Comparison of ENCODE assay signal across 1 cellular context in genomic region chr9:114504341-114505186, GRCh38.
TF ChIP-seq lines count a peak whose summit lies in the region.

No MANE protein-coding gene starts in this region.

TF ChIP-seq in K562, 482 proteins besides CTCF, POLR2A, EP300 and RAD21 (continued from another document and continues in another):
- no peak for TF ChIP-seq HOMEZ (CRISPR knock-in tag; IDR thresholded peaks at IDR 0.05)
- TF ChIP-seq ZNF449 (CRISPR knock-in tag; IDR thresholded peaks at IDR 0.05) = no peak
- TF ChIP-seq FOXK2 (conservative IDR thresholded peaks at IDR 0.05 in 1 of 2, IDR thresholded peaks at IDR 0.05 in 1 of 2; ENCODE audit: low read depth in 2 of 2) = no peak
- no peak for TF ChIP-seq HNRNPK (IDR thresholded peaks at IDR 0.05; ENCODE audit: low read depth, low read length, poor library complexity, severe bottlenecking)
- peak; percentile 34; the same call in 1 of the 2 replicates for TF ChIP-seq PHF8 (IDR thresholded peaks at IDR 0.05; ENCODE audit: borderline replicate concordance, low read length)
- no peak for TF ChIP-seq ZNF408 (CRISPR knock-in tag; IDR thresholded peaks at IDR 0.05; ENCODE audit: low read depth)
- TF ChIP-seq CREB3 (tag; conservative IDR thresholded peaks at IDR 0.05; ENCODE audit: low read depth) = no peak
- TF ChIP-seq PCBP1 (IDR thresholded peaks at IDR 0.05; ENCODE audit: low read depth, low read length, poor library complexity, severe bottlenecking) = peak; percentile 63
- no peak for TF ChIP-seq CCAR2 (IDR thresholded peaks at IDR 0.05; ENCODE audit: low read depth, low read length)
- TF ChIP-seq KHSRP (IDR thresholded peaks at IDR 0.05) = no peak
- no peak for TF ChIP-seq SMARCE1 (IDR thresholded peaks at IDR 0.05)
- no peak for TF ChIP-seq ZBTB11 (CRISPR knock-in tag; IDR thresholded peaks at IDR 0.05)
- TF ChIP-seq IRF2 (CRISPR knock-in tag; IDR thresholded peaks at IDR 0.05) = peak; percentile 92
- TF ChIP-seq SMAD4 (CRISPR knock-in tag; conservative IDR thresholded peaks at IDR 0.05) = peak; percentile 73
- peak; percentile 31 for TF ChIP-seq NCOA6 (IDR thresholded peaks at IDR 0.05)
- TF ChIP-seq NR1H2 (CRISPR knock-in tag; IDR thresholded peaks at IDR 0.05) = 0 out of 2 replicates have a peak, but pooled peaks have one; percentile 43
- no peak for TF ChIP-seq NFE2L1 (tag; IDR thresholded peaks at IDR 0.05; ENCODE audit: borderline replicate concordance, low read depth)
- no peak for TF ChIP-seq SMARCB1 (IDR thresholded peaks at IDR 0.05; ENCODE audit: insufficient read length, low read depth)
- no peak for TF ChIP-seq ZFP30 (CRISPR knock-in tag; IDR thresholded peaks at IDR 0.05; ENCODE audit: borderline replicate concordance)
- no peak for TF ChIP-seq HBP1 (CRISPR knock-in tag; IDR thresholded peaks at IDR 0.05)
- no peak for TF ChIP-seq ZNF197 (CRISPR knock-in tag; IDR thresholded peaks at IDR 0.05; ENCODE audit: low read depth)
- no peak for TF ChIP-seq SIX5 (IDR thresholded peaks at IDR 0.05; ENCODE audit: borderline replicate concordance in 1 of 2, insufficient read depth in 1 of 2, low read depth in 1 of 2, low read length in 2 of 2)
- no peak for TF ChIP-seq CAMTA2 (CRISPR knock-in tag; conservative IDR thresholded peaks at IDR 0.05)
- TF ChIP-seq ARID3A (IDR thresholded peaks at IDR 0.05; ENCODE audit: borderline replicate concordance, low read depth, low read length) = no peak
- no peak for TF ChIP-seq CBX2 (IDR thresholded peaks at IDR 0.05; ENCODE audit: insufficient read depth, low read length, poor library complexity, severe bottlenecking)
- TF ChIP-seq MAFG (tag; conservative IDR thresholded peaks at IDR 0.05) = no peak
- no peak for TF ChIP-seq FOXM1 (IDR thresholded peaks at IDR 0.05; ENCODE audit: low read depth)
- peak; percentile 90; the same call in 1 of the 2 replicates for TF ChIP-seq FOXM1 (CRISPR knock-in tag; IDR thresholded peaks at IDR 0.05; ENCODE audit: low read depth)
- no peak for TF ChIP-seq MCM3 (IDR thresholded peaks at IDR 0.05)
- peak; percentile 66 for TF ChIP-seq HNRNPL (IDR thresholded peaks at IDR 0.05; ENCODE audit: low read depth, low read length)
- TF ChIP-seq SMARCC2 (IDR thresholded peaks at IDR 0.05; ENCODE audit: low read depth) = no peak
- no peak for TF ChIP-seq ZNF830 (CRISPR knock-in tag; IDR thresholded peaks at IDR 0.05)
- TF ChIP-seq MBD2 (IDR thresholded peaks at IDR 0.05; ENCODE audit: borderline replicate concordance, low read depth) = no peak
- TF ChIP-seq EHMT2 (IDR thresholded peaks at IDR 0.05) = no peak
- peak; percentile 88 for TF ChIP-seq ZBTB33 (CRISPR knock-in tag; IDR thresholded peaks at IDR 0.05)
- TF ChIP-seq CBFB (CRISPR knock-in tag; IDR thresholded peaks at IDR 0.05) = peak; percentile 65; the same call in 1 of the 2 replicates
- no peak for TF ChIP-seq HMBOX1 (IDR thresholded peaks at IDR 0.05)
- peak; percentile 70; the same call in 1 of the 2 replicates for TF ChIP-seq FOXK1 (CRISPR knock-in tag; IDR thresholded peaks at IDR 0.05; ENCODE audit: borderline replicate concordance)
- no peak for TF ChIP-seq ZNF717 (CRISPR knock-in tag; IDR thresholded peaks at IDR 0.05)
- TF ChIP-seq NFXL1 (CRISPR knock-in tag; IDR thresholded peaks at IDR 0.05) = no peak
- no peak for TF ChIP-seq ID3 (CRISPR knock-in tag; IDR thresholded peaks at IDR 0.05)
- 0 out of 2 replicates have a peak, but pooled peaks have one; percentile 48 for TF ChIP-seq ID3 (tag; IDR thresholded peaks at IDR 0.05)
- TF ChIP-seq ZNF133 (CRISPR knock-in tag; IDR thresholded peaks at IDR 0.05) = no peak
- TF ChIP-seq EGR1 (conservative IDR thresholded peaks at IDR 0.05) = peak; percentile 35; the same call in 1 of the 2 replicates
- TF ChIP-seq PHB2 (IDR thresholded peaks at IDR 0.05; ENCODE audit: low read depth) = no peak
- peak; percentile 85; the same call in 1 of the 2 replicates for TF ChIP-seq MED1 (CRISPR knock-in tag; IDR thresholded peaks at IDR 0.05; ENCODE audit: borderline replicate concordance)
- no peak for TF ChIP-seq KLF6 (CRISPR knock-in tag; IDR thresholded peaks at IDR 0.05; ENCODE audit: borderline replicate concordance)
- no peak for TF ChIP-seq ZNF436 (CRISPR knock-in tag; IDR thresholded peaks at IDR 0.05)
- TF ChIP-seq SFPQ (IDR thresholded peaks at IDR 0.05; ENCODE audit: low read depth, low read length) = no peak
- 0 out of 2 replicates have a peak, but pooled peaks have one; percentile 23 for TF ChIP-seq TEAD4 (IDR thresholded peaks at IDR 0.05; ENCODE audit: low read length)
- no peak for TF ChIP-seq TEAD4 (CRISPR knock-in tag; IDR thresholded peaks at IDR 0.05; ENCODE audit: borderline replicate concordance)
- no peak for TF ChIP-seq ZKSCAN1 (IDR thresholded peaks at IDR 0.05; ENCODE audit: low read depth, low read length)
- TF ChIP-seq ZNF41 (CRISPR knock-in tag; conservative IDR thresholded peaks at IDR 0.05) = no peak
